26 cellular contexts compared by ENCODE assay signal in genomic region chr19:42089772-42090171, GRCh38. TPM values are rescaled to one million over a fixed set of nuclear protein-coding genes. Genes with fewer than 3 reads are reported as not detected.
DNase-seq lines count a peak whose midpoint lies in the region; ATAC-seq and TF ChIP-seq lines count a peak whose summit lies in the region.
"Had no signal": no experiment of that assay in that cellular context is flagged by ENCODE, and none has a peak within 500 bp of the region (broad histone marks: within the 10 kb centered on the region; RNA-seq: fewer than 3 reads in every experiment).

No MANE protein-coding gene starts in this region.

- peaks cover 25% of the 10 kb centered on the region for H3K36me3 Mint-ChIP-seq in T-helper 1 cell treated with Interleukin-12 subunit alpha and Interleukin-12 subunit beta and Interleukin-4 antibody, amounts not matched to agents 30 μg/mL and 1 μg/mL, for 36 hours (ENCODE audit: low read depth)
- peaks cover 26% of the 10 kb centered on the region for H3K36me3 Mint-ChIP-seq in effector memory CD8-positive, alpha-beta T cell (ENCODE audit: insufficient read depth)

- peaks cover 36% of the 10 kb centered on the region for H3K4me1 Mint-ChIP-seq in T-helper 1 cell treated with Interleukin-12 subunit alpha and Interleukin-12 subunit beta and Interleukin-4 antibody, amounts not matched to agents 30 μg/mL and 1 μg/mL, for 36 hours (ENCODE audit: low read depth)
- peaks cover 18% of the 10 kb centered on the region in 2 donors for H3K4me1 Mint-ChIP-seq in effector memory CD8-positive, alpha-beta T cell (ENCODE audit: low read depth in 2 of 2)

- H3K36me3 ChIP-seq in BLaER1 treated with 17β-estradiol and CSF1 and Interleukin-3, amounts not matched to agents 10 nM and 100 nM = peaks cover 0 to 49% (median 5%) of the 10 kb centered on the region in 11 experiments; a peak in 14 of 22 replicates
- no peaks in the 10 kb centered on the region for H3K36me3 ChIP-seq in MM.1S (replicated peaks; ENCODE audit: insufficient read depth, low read length)

- H3K9ac ChIP-seq in BLaER1 treated with 17β-estradiol and CSF1 and Interleukin-3, amounts not matched to agents 10 nM and 100 nM = peak overlapping the region in 9 of 11 experiments; percentile 9 to 74 (median 66); a peak in 10 of 22 replicates
- H3K9ac ChIP-seq in MM.1S (ENCODE audit: low read length) = no peak overlapping the region
- H3K9ac ChIP-seq: GM23248, KMS-11 had no signal

- no peaks in the 10 kb centered on the region for H3K27me3 Mint-ChIP-seq in T-helper 1 cell treated with Interleukin-12 subunit alpha and Interleukin-12 subunit beta and Interleukin-4 antibody, amounts not matched to agents 30 μg/mL and 1 μg/mL, for 36 hours (ENCODE audit: low read depth)
- no peaks in the 10 kb centered on the region for H3K27me3 Mint-ChIP-seq in effector memory CD8-positive, alpha-beta T cell
- H3K27me3 Mint-ChIP-seq: CD4-positive, CD25-positive, alpha-beta regulatory T cell had no signal

- no peak for TF ChIP-seq CTCF in MM.1S (IDR thresholded peaks at IDR 0.05; ENCODE audit: low read length)

- H3K4me2 ChIP-seq in BLaER1 treated with 17β-estradiol and CSF1 and Interleukin-3, amounts not matched to agents 10 nM and 100 nM = peak overlapping the region; percentile 82 to 99 (median 93)
- H3K4me2 ChIP-seq in MM.1S (ENCODE audit: low read depth, low read length) = peak overlapping the region; percentile 98; the same call in 1 of the 2 replicates

- peaks cover 0 to 48% (median 0%) of the 10 kb centered on the region in 11 experiments; a peak in 7 of 22 replicates for H4K20me1 ChIP-seq in BLaER1 treated with 17β-estradiol and CSF1 and Interleukin-3, amounts not matched to agents 10 nM and 100 nM
- H4K20me1 ChIP-seq in MM.1S (ENCODE audit: insufficient read depth, low read length) = no peaks in the 10 kb centered on the region

- H3K4me3 Mint-ChIP-seq in T-helper 1 cell treated with Interleukin-12 subunit alpha and Interleukin-12 subunit beta and Interleukin-4 antibody, amounts not matched to agents 30 μg/mL and 1 μg/mL, for 36 hours = no peak overlapping the region
- H3K4me3 Mint-ChIP-seq in effector memory CD8-positive, alpha-beta T cell = no peak overlapping the region

- H3K9me3 ChIP-seq in BLaER1 treated with 17β-estradiol and CSF1 and Interleukin-3, amounts not matched to agents 10 nM and 100 nM (replicated peaks in 1 of 11) = no peaks in the 10 kb centered on the region
- no peaks in the 10 kb centered on the region for H3K9me3 ChIP-seq in MM.1S (replicated peaks; ENCODE audit: insufficient read depth, low read length)

- ATAC-seq in effector memory CD8-positive, alpha-beta T cell (replicated peaks) = no peak
- ATAC-seq in HG03095 (IDR thresholded peaks at IDR 0.05; ENCODE audit: unreplicated experiment) = no peak
- ATAC-seq: HCT116, HepG2, PC-3 had no signal

- H3K79me2 ChIP-seq in MM.1S (ENCODE audit: low read length) = no peaks in the 10 kb centered on the region

- peaks cover 25% of the 10 kb centered on the region for H3F3A ChIP-seq in MM.1S (ENCODE audit: insufficient read depth, low read length)

- peak overlapping the region in 9 of 11 experiments; percentile 52 to 87 (median 74); a peak in 14 of 22 replicates for H3K27ac ChIP-seq in BLaER1 treated with 17β-estradiol and CSF1 and Interleukin-3, amounts not matched to agents 10 nM and 100 nM
- no peak overlapping the region for H3K27ac ChIP-seq in MM.1S (ENCODE audit: low read length)
- H3K27ac ChIP-seq: 22Rv1, GM23248, KMS-11 had no signal

- intact Hi-C loops in posterior vena cava (cut with DNase I) = no loop called here

- no peaks in the 10 kb centered on the region for H3K27me3 ChIP-seq in BLaER1 treated with 17β-estradiol and CSF1 and Interleukin-3, amounts not matched to agents 10 nM and 100 nM
- H3K27me3 ChIP-seq in MM.1S (replicated peaks; ENCODE audit: insufficient read depth, low read length) = no peaks in the 10 kb centered on the region

- DNase-seq in T-helper 1 cell (no peak), MM.1S (no peak), GM19238 (ENCODE audit: insufficient read length, low spot score) (no peak), posterior vena cava (ENCODE audit: low spot score) (no peak)
- DNase-seq in effector memory CD8-positive, alpha-beta T cell = no peak
- DNase-seq: AML-193; CD4-positive, CD25-positive, alpha-beta regulatory T cell; COR-L47; DMS 273 treated with DMSO at 0.1 percent for 48 hours; DND-41; GM23248; NCI-H1048; NCI-H1436; NCI-H1930; NCI-H226; PC-3; RPMI8226; SHP77 treated with DMSO at 0.1 percent for 48 hours had no signal

- no peak overlapping the region for H2AFZ ChIP-seq in MM.1S (ENCODE audit: low read length)

- peak overlapping the region; percentile 26 for H3K27ac Mint-ChIP-seq in T-helper 1 cell treated with Interleukin-12 subunit alpha and Interleukin-12 subunit beta and Interleukin-4 antibody, amounts not matched to agents 30 μg/mL and 1 μg/mL, for 36 hours
- H3K27ac Mint-ChIP-seq in effector memory CD8-positive, alpha-beta T cell = peak overlapping the region; percentile 90 to 91

- H3K9me3 Mint-ChIP-seq in T-helper 1 cell treated with Interleukin-12 subunit alpha and Interleukin-12 subunit beta and Interleukin-4 antibody, amounts not matched to agents 30 μg/mL and 1 μg/mL, for 36 hours = no peaks in the 10 kb centered on the region
- H3K9me3 Mint-ChIP-seq in effector memory CD8-positive, alpha-beta T cell = no peaks in the 10 kb centered on the region
- H3K9me3 Mint-ChIP-seq: CD4-positive, CD25-positive, alpha-beta regulatory T cell had no signal

- peak overlapping the region in 5 of 10 experiments; percentile 7 to 59 (median 39); a peak in 7 of 20 replicates for H3K4me3 ChIP-seq in BLaER1 treated with 17β-estradiol and CSF1 and Interleukin-3, amounts not matched to agents 10 nM and 100 nM
- H3K4me3 ChIP-seq in MM.1S (ENCODE audit: low read length) = no peak overlapping the region
- H3K4me3 ChIP-seq: GM23248 had no signal

- H3K9me2 ChIP-seq in MM.1S (replicated peaks; ENCODE audit: insufficient read depth, low read length) = no peaks in the 10 kb centered on the region

- peaks cover 73 to 90% (median 86%) of the 10 kb centered on the region in 10 experiments for H3K4me1 ChIP-seq in BLaER1 treated with 17β-estradiol and CSF1 and Interleukin-3, amounts not matched to agents 10 nM and 100 nM
- H3K4me1 ChIP-seq in MM.1S (ENCODE audit: low read length) = peaks cover 35% of the 10 kb centered on the region

RNA-seq across cellular contexts. Expression of gene ZNF574, which starts 13.8 kb away (rescaled TPM):
- total RNA-seq in posterior vena cava = 1 to 10 TPM; 7.6 to 9.1 TPM

RNA-seq across cellular contexts. Expression of gene GRIK5, which starts 19.8 kb away (rescaled TPM):
- 10 to 100 TPM; 11.3 to 13.4 TPM for total RNA-seq in posterior vena cava
- total RNA-seq: GM23248, HepG2, PC-3 had no signal

RNA-seq across cellular contexts. Expression of gene POU2F2, which starts 42.5 kb away (rescaled TPM):
- total RNA-seq in posterior vena cava = 1 to 10 TPM; 2.1 to 3.1 TPM
- total RNA-seq: G401 had no signal
